22 cellular contexts compared by ENCODE assay signal in genomic region chr18:76672627-76673026, GRCh38.
A peak's percentile ranks its signal among the peaks of the same experiment; 100 is the strongest.
DNase-seq lines count a peak whose midpoint lies in the region; TF ChIP-seq lines count a peak whose summit lies in the region.
"Had no signal": no experiment of that assay in that cellular context is flagged by ENCODE, and none has a peak within 500 bp of the region (broad histone marks: within the 10 kb centered on the region; RNA-seq: fewer than 3 reads in every experiment).

No MANE protein-coding gene starts in this region.

- no peaks in the 10 kb centered on the region for H3K27me3 ChIP-seq in endodermal cell (ENCODE audit: control insufficient read depth, insufficient read depth, low read length, poor library complexity, severe bottlenecking)
- H3K27me3 ChIP-seq in transverse colon, result no peaks in the 10 kb centered on the region
- H3K27me3 ChIP-seq: breast epithelium, gastrocnemius medialis, neutrophil, tibial nerve had no signal

- TF ChIP-seq EP300 in transverse colon (IDR thresholded peaks at IDR 0.05; ENCODE audit: low read depth), result no peak

- no peaks in the 10 kb centered on the region for H3K9me3 ChIP-seq in endodermal cell (ENCODE audit: control insufficient read depth, low read length)
- no peaks in the 10 kb centered on the region for H3K9me3 ChIP-seq in transverse colon
- H3K9me3 ChIP-seq: breast epithelium, gastrocnemius medialis, neutrophil, tibial nerve had no signal

- no peak overlapping the region for H3K9ac ChIP-seq in endodermal cell (ENCODE audit: extremely low read depth, low read length, poor library complexity, severe bottlenecking)

- H3K4me1 Mint-ChIP-seq in endodermal cell, result no peaks in the 10 kb centered on the region
- H3K4me1 Mint-ChIP-seq: CD8-positive, alpha-beta memory T cell; stimulated activated naive CD8-positive, alpha-beta T cell treated with anti-CD3 and anti-CD28 coated beads, Interleukin-15, amount 100 ng/mL, for 72 hours had no signal

- TF ChIP-seq CTCF in endodermal cell (conservative IDR thresholded peaks at IDR 0.05) (no peak), transverse colon (IDR thresholded peaks at IDR 0.05) (no peak)

- H3K9me3 Mint-ChIP-seq in endodermal cell, result no peaks in the 10 kb centered on the region
- H3K9me3 Mint-ChIP-seq: dendritic cell treated with granulocyte-macrophage colony-stimulating factor and Interleukin-4, amounts not matched to agents 40 ng/mL and 50 ng/mL, for 4 days; stimulated activated naive CD8-positive, alpha-beta T cell treated with anti-CD3 and anti-CD28 coated beads, Interleukin-15, amount 100 ng/mL, for 72 hours had no signal

- no peaks in the 10 kb centered on the region for H3K4me1 ChIP-seq in endodermal cell (ENCODE audit: control insufficient read depth, insufficient read depth, low read length)
- no peaks in the 10 kb centered on the region for H3K4me1 ChIP-seq in transverse colon
- H3K4me1 ChIP-seq: breast epithelium, gastrocnemius medialis had no signal

- intact Hi-C loops in transverse colon (cut with DNase I; ENCODE audit: low total_unique reads), result no loop called here

- no peaks in the 10 kb centered on the region for H3K27me3 Mint-ChIP-seq in endodermal cell (ENCODE audit: insufficient read depth)

- H3K4me3 ChIP-seq in endodermal cell (ENCODE audit: low read length), result no peak overlapping the region
- no peak overlapping the region for H3K4me3 ChIP-seq in transverse colon
- H3K4me3 ChIP-seq: breast epithelium, gastrocnemius medialis, lung, tibial nerve had no signal

- no peak for TF ChIP-seq POLR2A in transverse colon (IDR thresholded peaks at IDR 0.05)

- no peak overlapping the region for H3K4me3 Mint-ChIP-seq in endodermal cell
- H3K4me3 Mint-ChIP-seq: CD8-positive, alpha-beta memory T cell; dendritic cell treated with granulocyte-macrophage colony-stimulating factor and Interleukin-4, amounts not matched to agents 40 ng/mL and 50 ng/mL, for 4 days; stimulated activated naive CD8-positive, alpha-beta T cell treated with anti-CD3 and anti-CD28 coated beads, Interleukin-15, amount 100 ng/mL, for 72 hours had no signal

- DNase-seq in ELR (ENCODE audit: low read depth), result peak; percentile 60
- peak; percentile 17 for DNase-seq in M059J (ENCODE audit: low read depth)
- peak; percentile 15 for DNase-seq in endodermal cell
- peak; percentile 50 for DNase-seq in non-pigmented ciliary epithelial cell (ENCODE audit: low read depth)
- no peak for DNase-seq in cerebellum (ENCODE audit: low spot score)
- no peak for DNase-seq in NCI-H82 treated with DMSO at 0.1 percent for 48 hours (lab: John Stamatoyannopoulos, UW; ENCODE audit: unreplicated experiment)
- DNase-seq in transverse colon, result no peak
- no peak for DNase-seq in NCI-H1417 treated with DMSO at 0.1 percent for 48 hours (lab: John Stamatoyannopoulos, UW)
- DNase-seq: activated CD4-positive, alpha-beta T cell treated with anti-CD3 and anti-CD28 coated beads, Interleukin-2, amount 50 U/mL, for 1 hour; activated CD8-positive, alpha-beta memory T cell treated with anti-CD3 and anti-CD28 coated beads, Interleukin-2, amount 50 U/mL, for 48 hours; activated effector memory CD4-positive, alpha-beta T cell treated with Interleukin-2 at 50 U/mL for 16 hours; CD8-positive, alpha-beta memory T cell; gastrocnemius medialis; kidney; NCI-H1436 treated with DMSO at 0.1 percent for 48 hours; NCI-H2171; stimulated activated naive CD8-positive, alpha-beta T cell treated with anti-CD3 and anti-CD28 coated beads, Interleukin-15, amount 100 ng/mL, for 72 hours had no signal

- WGBS in endodermal cell (ENCODE audit: insufficient coverage in 1 of 2, insufficient read length in 1 of 2), 2 experiments, result 82 to 86% methylated on average over 2 to 3 of the region's 3 CpGs
- WGBS in transverse colon (ENCODE audit: low coverage in 1 of 2), 2 donors, result 91 to 96% methylated on average over 3 of the region's 3 CpGs

- H3K36me3 Mint-ChIP-seq in endodermal cell (ENCODE audit: low read depth), result no peaks in the 10 kb centered on the region

- H3K27ac Mint-ChIP-seq in endodermal cell, result no peak overlapping the region
- H3K27ac Mint-ChIP-seq: CD8-positive, alpha-beta memory T cell; dendritic cell treated with granulocyte-macrophage colony-stimulating factor and Interleukin-4, amounts not matched to agents 40 ng/mL and 50 ng/mL, for 4 days; stimulated activated naive CD8-positive, alpha-beta T cell treated with anti-CD3 and anti-CD28 coated beads, Interleukin-15, amount 100 ng/mL, for 72 hours had no signal

- H3K36me3 ChIP-seq in endodermal cell (ENCODE audit: control insufficient read depth, insufficient read depth, low read length), result no peaks in the 10 kb centered on the region
- no peaks in the 10 kb centered on the region for H3K36me3 ChIP-seq in transverse colon
- H3K36me3 ChIP-seq: breast epithelium, gastrocnemius medialis, neutrophil, tibial nerve had no signal

- no peak overlapping the region for H3K27ac ChIP-seq in endodermal cell (ENCODE audit: low read depth, low read length)
- no peak overlapping the region for H3K27ac ChIP-seq in transverse colon
- H3K27ac ChIP-seq: breast epithelium, gastrocnemius medialis, neutrophil, tibial nerve had no signal

- in situ Hi-C loops in transverse colon (cut with MboI; ENCODE audit: low pct_ligation_motif_present in 1 of 4, low pct_unique_long_range_greater_than_20kb in 1 of 4, low sequenced_read_pairs in 3 of 4), result no loop called here

Comparison
In these comparisons a context has a peak if more than half of its experiments do, and no peak if none do; other contexts are left out.
1. DNase-seq: peak in ELR (single experiment), M059J (single experiment), endodermal cell (single experiment) and non-pigmented ciliary epithelial cell (single experiment); none in cerebellum (single experiment), NCI-H82 treated with DMSO at 0.1 percent for 48 hours (single experiment), transverse colon (single experiment) and NCI-H1417 treated with DMSO at 0.1 percent for 48 hours (single experiment).